Comparison of ENCODE assay signal across 15 cellular contexts in genomic region chr6:70110128-70111022, GRCh38.
DNase-seq lines count a peak whose midpoint lies in the region; ATAC-seq and TF ChIP-seq lines count a peak whose summit lies in the region.
"Had no signal": no experiment of that assay in that cellular context is flagged by ENCODE, and none has a peak within 500 bp of the region (broad histone marks: within the 10 kb centered on the region; RNA-seq: fewer than 3 reads in every experiment).

No MANE protein-coding gene starts in this region.

- H3K36me3 Mint-ChIP-seq in activated CD4-positive, alpha-beta T cell treated with anti-CD3 and anti-CD28 coated beads for 36 hours (ENCODE audit: low read depth) = no peaks in the 10 kb centered on the region
- H3K36me3 Mint-ChIP-seq: activated naive CD4-positive, alpha-beta T cell treated with anti-CD3 and anti-CD28 coated beads, Interleukin-2, amount 50 U/mL, for 72 hours had no signal

- H3K14ac ChIP-seq in mesenchymal stem cell (ENCODE audit: low read length in 2 of 2) = no peak overlapping the region

- H3K4me3 ChIP-seq in mesenchymal stem cell (ENCODE audit: insufficient read depth in 1 of 2, low read depth in 1 of 2, low read length in 2 of 2) = no peak overlapping the region
- no peak overlapping the region for H3K4me3 ChIP-seq in upper lobe of right lung
- H3K4me3 ChIP-seq: hepatocyte had no signal

- DNase-seq in NCI-H69 (lab: John Stamatoyannopoulos, UW) (peak; percentile 26), mesenchymal stem cell (no peak), HuH-7 (ENCODE audit: low spot score) (no peak), upper lobe of right lung (no peak), DMS53 (lab: John Stamatoyannopoulos, UW) (no peak)
- no peak for DNase-seq in activated CD4-positive, alpha-beta T cell treated with anti-CD3 and anti-CD28 coated beads for 36 hours
- DNase-seq: MV-4-11, NCI-H510A treated with DMSO at 0.1 percent for 48 hours, small intestine, substantia nigra had no signal

- H2BK120ac ChIP-seq in mesenchymal stem cell (ENCODE audit: low read depth, low read length) = no peak overlapping the region

- H3K27me3 Mint-ChIP-seq in activated CD4-positive, alpha-beta T cell treated with anti-CD3 and anti-CD28 coated beads for 36 hours = peaks cover 14% of the 10 kb centered on the region
- H3K27me3 Mint-ChIP-seq: central memory CD8-positive, alpha-beta T cell had no signal

- intact Hi-C loops in activated CD4-positive, alpha-beta T cell treated with anti-CD3 and anti-CD28 coated beads for 36 hours (cut with DNase I, micrococcal nuclease) = no loop called here
- intact Hi-C loops in upper lobe of right lung (cut with DNase I) = no loop called here

- no peak for TF ChIP-seq CTCF in upper lobe of right lung (IDR thresholded peaks at IDR 0.05)

- WGBS in mesenchymal stem cell = 84% methylated on average over 1 of the region's 2 CpGs

- no peak overlapping the region for H2AFZ ChIP-seq in mesenchymal stem cell (ENCODE audit: low read depth, low read length)
- H2AFZ ChIP-seq: hepatocyte had no signal

- H3K4me3 Mint-ChIP-seq in activated CD4-positive, alpha-beta T cell treated with anti-CD3 and anti-CD28 coated beads for 36 hours = no peak overlapping the region
- H3K4me3 Mint-ChIP-seq: central memory CD8-positive, alpha-beta T cell had no signal

- no peak overlapping the region for H2BK15ac ChIP-seq in mesenchymal stem cell (ENCODE audit: low read depth, poor library complexity, severe bottlenecking)

- H3K36me3 ChIP-seq in mesenchymal stem cell (ENCODE audit: control insufficient read depth in 1 of 2, insufficient read depth in 2 of 2, low read depth in 1 of 2, low read length in 2 of 2) (no peaks in the 10 kb centered on the region), upper lobe of right lung (no peaks in the 10 kb centered on the region)

- peak; percentile 37 for ATAC-seq in GM18867 (IDR thresholded peaks at IDR 0.05; ENCODE audit: unreplicated experiment)
- ATAC-seq in HG02885 (IDR thresholded peaks at IDR 0.05; ENCODE audit: poor library complexity, unreplicated experiment) = peak; percentile 62
- ATAC-seq in activated CD4-positive, alpha-beta T cell treated with anti-CD3 and anti-CD28 coated beads for 36 hours = no peak
- no peak for ATAC-seq in upper lobe of right lung
- ATAC-seq: activated naive CD4-positive, alpha-beta T cell treated with anti-CD3 and anti-CD28 coated beads, Interleukin-2, amount 50 U/mL, for 72 hours had no signal

- no peak overlapping the region for H2BK12ac ChIP-seq in mesenchymal stem cell (ENCODE audit: low read length in 2 of 2)

- no peaks in the 10 kb centered on the region for H3K4me1 Mint-ChIP-seq in activated CD4-positive, alpha-beta T cell treated with anti-CD3 and anti-CD28 coated beads for 36 hours
- H3K4me1 Mint-ChIP-seq: central memory CD8-positive, alpha-beta T cell had no signal

- CTCF ChIA-PET in activated CD4-positive, alpha-beta T cell treated with anti-CD3 and anti-CD28 coated beads for 36 hours (lab: Charles Lee) = no interaction called here

- H3K9me3 ChIP-seq in mesenchymal stem cell (ENCODE audit: control insufficient read depth, low read length) = no peaks in the 10 kb centered on the region
- H3K9me3 ChIP-seq in upper lobe of right lung = no peaks in the 10 kb centered on the region

- H4K91ac ChIP-seq in mesenchymal stem cell (ENCODE audit: low read length) = no peak overlapping the region

- H4K8ac ChIP-seq in mesenchymal stem cell (ENCODE audit: low read length) = no peak overlapping the region

- POLR2A ChIA-PET in activated CD4-positive, alpha-beta T cell treated with anti-CD3 and anti-CD28 coated beads for 36 hours (lab: Charles Lee) = no interaction called here

- no peaks in the 10 kb centered on the region for H3K79me1 ChIP-seq in mesenchymal stem cell (replicated peaks; ENCODE audit: low read length, poor library complexity, severe bottlenecking)

- H3K27ac Mint-ChIP-seq in activated CD4-positive, alpha-beta T cell treated with anti-CD3 and anti-CD28 coated beads for 36 hours = no peak overlapping the region
- H3K27ac Mint-ChIP-seq: activated naive CD4-positive, alpha-beta T cell treated with anti-CD3 and anti-CD28 coated beads, Interleukin-2, amount 50 U/mL, for 72 hours had no signal

- H2AK5ac ChIP-seq in mesenchymal stem cell (ENCODE audit: low read length, severe bottlenecking) = no peak overlapping the region

- no peak overlapping the region for H3K4me2 ChIP-seq in mesenchymal stem cell (ENCODE audit: low read length, poor library complexity, severe bottlenecking)
- H3K4me2 ChIP-seq: hepatocyte had no signal

- no peak overlapping the region for H3K23ac ChIP-seq in mesenchymal stem cell (ENCODE audit: low read length in 2 of 2)

- H3K18ac ChIP-seq in mesenchymal stem cell (ENCODE audit: low read depth in 1 of 2, low read length in 2 of 2) = no peak overlapping the region

- H3K27ac ChIP-seq in mesenchymal stem cell (ENCODE audit: low read length, poor library complexity, severe bottlenecking) (peak overlapping the region; percentile 36), upper lobe of right lung (no peak overlapping the region)
- H3K27ac ChIP-seq: hepatocyte had no signal

- H3K27me3 ChIP-seq in mesenchymal stem cell (ENCODE audit: control insufficient read depth in 1 of 2, insufficient read depth in 1 of 2, low read length in 2 of 2) (peaks cover 0 to 2% of the 10 kb centered on the region in 2 experiments), upper lobe of right lung (no peaks in the 10 kb centered on the region)
- H3K27me3 ChIP-seq: hepatocyte had no signal

- H3K9ac ChIP-seq in mesenchymal stem cell (ENCODE audit: low read length) = no peak overlapping the region

- no peaks in the 10 kb centered on the region for H3K9me3 Mint-ChIP-seq in activated CD4-positive, alpha-beta T cell treated with anti-CD3 and anti-CD28 coated beads for 36 hours (ENCODE audit: low read depth)
- H3K9me3 Mint-ChIP-seq: activated naive CD4-positive, alpha-beta T cell treated with anti-CD3 and anti-CD28 coated beads, Interleukin-2, amount 50 U/mL, for 72 hours; central memory CD8-positive, alpha-beta T cell had no signal

- H3K4ac ChIP-seq in mesenchymal stem cell (ENCODE audit: low read depth in 1 of 2, low read length in 2 of 2) = no peak overlapping the region

- no peak overlapping the region for H2BK5ac ChIP-seq in mesenchymal stem cell (ENCODE audit: low read depth, low read length, poor library complexity, severe bottlenecking)

- H3K4me1 ChIP-seq in mesenchymal stem cell (ENCODE audit: control insufficient read depth, insufficient read depth, low read depth, low read length) = no peaks in the 10 kb centered on the region
- no peaks in the 10 kb centered on the region for H3K4me1 ChIP-seq in upper lobe of right lung

Comparison
In these comparisons a context has a peak if more than half of its experiments do, and no peak if none do; other contexts are left out.
1. ATAC-seq: peak in GM18867 (single experiment) and HG02885 (single experiment); none in activated CD4-positive, alpha-beta T cell treated with anti-CD3 and anti-CD28 coated beads for 36 hours (single experiment) and upper lobe of right lung (single experiment).